12 cellular contexts compared by ENCODE assay signal in genomic region chr21:43854773-43855633, GRCh38. TPM values are rescaled to one million over a fixed set of nuclear protein-coding genes. Genes with fewer than 3 reads are reported as not detected.
DNase-seq lines count a peak whose midpoint lies in the region; ATAC-seq and TF ChIP-seq lines count a peak whose summit lies in the region.
"Had no signal": no experiment of that assay in that cellular context is flagged by ENCODE, and none has a peak within 500 bp of the region (broad histone marks: within the 10 kb centered on the region; RNA-seq: fewer than 3 reads in every experiment).

No MANE protein-coding gene starts in this region.

- H2BK120ac ChIP-seq in neuronal stem cell (ENCODE audit: low read depth, low read length): no peak overlapping the region

- peak; percentile 82 to 89 for ATAC-seq in activated CD4-positive, CD25-positive, alpha-beta regulatory T cell treated with anti-CD3 and anti-CD28 coated beads, Interleukin-2, amount 50 U/mL, for 24 hours
- peak; percentile 87 for ATAC-seq in HG02610 (IDR thresholded peaks at IDR 0.05; ENCODE audit: unreplicated experiment)
- ATAC-seq: A549 had no signal

- no peak for TF ChIP-seq CTCF in prostate gland (IDR thresholded peaks at IDR 0.05)

- intact Hi-C loops in prostate gland (cut with DNase I): no loop called here

- H3K4me1 ChIP-seq in neuronal stem cell (ENCODE audit: control insufficient read depth in 2 of 2, insufficient read depth in 1 of 2, low read depth in 1 of 2, low read length in 2 of 2): peaks cover 0 to 8% of the 10 kb centered on the region in 2 donors
- no peaks in the 10 kb centered on the region for H3K4me1 ChIP-seq in prostate gland (replicated peaks)
- no peaks in the 10 kb centered on the region for H3K4me1 ChIP-seq in SJCRH30
- H3K4me1 ChIP-seq: thyroid gland had no signal

- no peak overlapping the region for H3K9ac ChIP-seq in neuronal stem cell (ENCODE audit: low read depth, low read length, poor library complexity)

- H3K23ac ChIP-seq in neuronal stem cell (ENCODE audit: low read depth, low read length, poor library complexity): peak overlapping the region; percentile 17

- H3K27ac ChIP-seq in neuronal stem cell (replicated peaks; ENCODE audit: low read length): no peak overlapping the region
- H3K27ac ChIP-seq in prostate gland: no peak overlapping the region
- H3K27ac ChIP-seq in SJCRH30: no peak overlapping the region
- H3K27ac ChIP-seq: A549, dorsolateral prefrontal cortex, thyroid gland had no signal

- H3K14ac ChIP-seq in neuronal stem cell (ENCODE audit: low read length): no peak overlapping the region

- H3K4me1 Mint-ChIP-seq in T-helper 1 cell treated with Interleukin-12 subunit alpha and Interleukin-12 subunit beta and Interleukin-4 antibody, amounts not matched to agents 30 μg/mL and 1 μg/mL, for 36 hours (ENCODE audit: low read depth): peaks cover 31% of the 10 kb centered on the region

- H3K4me3 Mint-ChIP-seq in T-helper 1 cell treated with Interleukin-12 subunit alpha and Interleukin-12 subunit beta and Interleukin-4 antibody, amounts not matched to agents 30 μg/mL and 1 μg/mL, for 36 hours: peak overlapping the region; percentile 80
- H3K4me3 Mint-ChIP-seq: T-cell had no signal

- H3K4me3 ChIP-seq in neuronal stem cell (ENCODE audit: low read length in 2 of 2) (no peak overlapping the region), prostate gland (no peak overlapping the region), SJCRH30 (no peak overlapping the region)
- H3K4me3 ChIP-seq: A549, dorsolateral prefrontal cortex, thyroid gland had no signal

- no peak overlapping the region for H2BK15ac ChIP-seq in neuronal stem cell (ENCODE audit: low read length)

- H3K36me3 ChIP-seq in neuronal stem cell (replicated peaks in 1 of 2; ENCODE audit: control insufficient read depth in 2 of 2, insufficient read depth in 2 of 2, low read length in 2 of 2): no peaks in the 10 kb centered on the region
- H3K36me3 ChIP-seq in prostate gland: no peaks in the 10 kb centered on the region
- no peaks in the 10 kb centered on the region for H3K36me3 ChIP-seq in SJCRH30
- H3K36me3 ChIP-seq: thyroid gland had no signal

- no peak overlapping the region for H4K91ac ChIP-seq in neuronal stem cell (ENCODE audit: low read depth, low read length, poor library complexity)

- peaks cover 9% of the 10 kb centered on the region for H3K9me3 Mint-ChIP-seq in T-helper 1 cell treated with Interleukin-12 subunit alpha and Interleukin-12 subunit beta and Interleukin-4 antibody, amounts not matched to agents 30 μg/mL and 1 μg/mL, for 36 hours
- H3K9me3 Mint-ChIP-seq: T-cell had no signal

- no peak overlapping the region for H3K4me2 ChIP-seq in neuronal stem cell (ENCODE audit: insufficient read depth, low read length, poor library complexity, severe bottlenecking)
- H3K4me2 ChIP-seq: A549 had no signal

- no peak overlapping the region for H2BK12ac ChIP-seq in neuronal stem cell (ENCODE audit: low read length)

- H3K9me3 ChIP-seq in neuronal stem cell (replicated peaks in 1 of 2; ENCODE audit: control insufficient read depth in 2 of 2, insufficient read depth in 1 of 2, low read depth in 1 of 2, low read length in 2 of 2): peaks cover 0 to 6% of the 10 kb centered on the region in 2 donors
- no peaks in the 10 kb centered on the region for H3K9me3 ChIP-seq in prostate gland
- H3K9me3 ChIP-seq in SJCRH30 (replicated peaks): no peaks in the 10 kb centered on the region
- H3K9me3 ChIP-seq: A549, thyroid gland had no signal

- H2AFZ ChIP-seq in neuronal stem cell (ENCODE audit: low read length): peak overlapping the region; percentile 46

- H3K4ac ChIP-seq in neuronal stem cell (ENCODE audit: low read length): no peak overlapping the region

- no peak overlapping the region for H4K8ac ChIP-seq in neuronal stem cell (ENCODE audit: low read depth, low read length)

- H3K27me3 ChIP-seq in neuronal stem cell (ENCODE audit: control insufficient read depth in 3 of 3, insufficient read depth in 3 of 3, low read depth in 1 of 3, low read length in 3 of 3) (peaks cover 0 to 8% (median 0%) of the 10 kb centered on the region in 3 experiments), prostate gland (replicated peaks; ENCODE audit: insufficient read depth) (no peaks in the 10 kb centered on the region), SJCRH30 (peaks cover 5% of the 10 kb centered on the region; the same call in 1 of the 2 replicates)
- H3K27me3 ChIP-seq: dorsolateral prefrontal cortex, thyroid gland had no signal

- no peak overlapping the region for H2AK5ac ChIP-seq in neuronal stem cell (ENCODE audit: low read depth, low read length)

- no CpG with 5 or more reads among the region's 26 CpGs for WGBS in neuronal stem cell (ENCODE audit: extremely low coverage in 2 of 2, insufficient read length in 2 of 2, insufficient replicate concordance in 1 of 2), 2 donors
- 72% methylated on average over 26 of the region's 26 CpGs for WGBS in prostate gland

- H2BK5ac ChIP-seq in neuronal stem cell (ENCODE audit: low read length): no peak overlapping the region

- H3K79me1 ChIP-seq in neuronal stem cell (ENCODE audit: low read depth, low read length): no peaks in the 10 kb centered on the region

- peak overlapping the region; percentile 93 for H3K27ac Mint-ChIP-seq in T-helper 1 cell treated with Interleukin-12 subunit alpha and Interleukin-12 subunit beta and Interleukin-4 antibody, amounts not matched to agents 30 μg/mL and 1 μg/mL, for 36 hours
- H3K27ac Mint-ChIP-seq: T-cell had no signal

- H3K27me3 Mint-ChIP-seq in T-helper 1 cell treated with Interleukin-12 subunit alpha and Interleukin-12 subunit beta and Interleukin-4 antibody, amounts not matched to agents 30 μg/mL and 1 μg/mL, for 36 hours (ENCODE audit: low read depth): no peaks in the 10 kb centered on the region

- DNase-seq in activated CD4-positive, CD25-positive, alpha-beta regulatory T cell (lab: John Stamatoyannopoulos, UW): no peak
- DNase-seq in neuronal stem cell (ENCODE audit: low spot score) (no peak), prostate gland (ENCODE audit: low spot score) (no peak), SJCRH30 (no peak)
- no peak for DNase-seq in activated CD4-positive, CD25-positive, alpha-beta regulatory T cell treated with anti-CD3 and anti-CD28 coated beads, Interleukin-2, amount 50 U/mL, for 72 hours
- DNase-seq: thyroid gland had no signal

- no peak for TF ChIP-seq POLR2A in prostate gland (IDR thresholded peaks at IDR 0.05)

- H3K36me3 Mint-ChIP-seq in T-helper 1 cell treated with Interleukin-12 subunit alpha and Interleukin-12 subunit beta and Interleukin-4 antibody, amounts not matched to agents 30 μg/mL and 1 μg/mL, for 36 hours (ENCODE audit: low read depth): peaks cover 5% of the 10 kb centered on the region
- H3K36me3 Mint-ChIP-seq: T-cell had no signal

- H3K18ac ChIP-seq in neuronal stem cell (ENCODE audit: low read length): peak overlapping the region; percentile 36

RNA-seq across cellular contexts. Expression of gene AGPAT3, which starts 10.0 kb away (rescaled TPM):
- 7.7 TPM for polyA plus RNA-seq in neuronal stem cell (2013, experiment 1 of 2)
- polyA plus RNA-seq in neuronal stem cell (2013, experiment 2 of 2): 7.4 TPM
- total RNA-seq in prostate gland: 10 to 100 TPM; 31.3 to 53.5 TPM
- total RNA-seq in SJCRH30 (2014; rRNA removed; shearing (Covaris generic)): 16.4 and 18.3 TPM in 2 replicates
